Comparison of ENCODE assay signal across 4 cellular contexts in genomic region chr15:89788585-89788984, GRCh38. TPM values are rescaled to one million over a fixed set of nuclear protein-coding genes. Genes with fewer than 3 reads are reported as not detected.
"Had no signal": no experiment of that assay in that cellular context is flagged by ENCODE, and none has a peak within 500 bp of the region (broad histone marks: within the 10 kb centered on the region; RNA-seq: fewer than 3 reads in every experiment).

No MANE protein-coding gene starts in this region.

RNA-seq across cellular contexts. Expression of gene MESP2, which starts 12.5 kb away (rescaled TPM):
- total RNA-seq: HepG2, HT1080 had no signal
- polyA plus RNA-seq: HepG2, IgD-negative memory B cell had no signal

RNA-seq across cellular contexts. Expression of gene MESP1, which starts 37.5 kb away (rescaled TPM):
- total RNA-seq: H9, HepG2 had no signal
- polyA plus RNA-seq: HepG2 had no signal
